Comparison of ENCODE assay signal across 8 cellular contexts in genomic region chr14:100065161-100065871, GRCh38. TPM values are rescaled to one million over a fixed set of nuclear protein-coding genes. Genes with fewer than 3 reads are reported as not detected.
A peak's percentile ranks its signal among the peaks of the same experiment; 100 is the strongest.
DNase-seq lines count a peak whose midpoint lies in the region; ATAC-seq and TF ChIP-seq lines count a peak whose summit lies in the region.

A gene with protein sequence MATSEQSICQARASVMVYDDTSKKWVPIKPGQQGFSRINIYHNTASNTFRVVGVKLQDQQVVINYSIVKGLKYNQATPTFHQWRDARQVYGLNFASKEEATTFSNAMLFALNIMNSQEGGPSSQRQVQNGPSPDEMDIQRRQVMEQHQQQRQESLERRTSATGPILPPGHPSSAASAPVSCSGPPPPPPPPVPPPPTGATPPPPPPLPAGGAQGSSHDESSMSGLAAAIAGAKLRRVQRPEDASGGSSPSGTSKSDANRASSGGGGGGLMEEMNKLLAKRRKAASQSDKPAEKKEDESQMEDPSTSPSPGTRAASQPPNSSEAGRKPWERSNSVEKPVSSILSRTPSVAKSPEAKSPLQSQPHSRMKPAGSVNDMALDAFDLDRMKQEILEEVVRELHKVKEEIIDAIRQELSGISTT (plus strand): TSS chr14:100065422. CDS start chr14:100065501, 79 bp downstream.

- no peak within 1 kb of the TSS for H2BK5ac ChIP-seq in H9 (ENCODE audit: insufficient read length, low read length)

- H3K4me1 Mint-ChIP-seq in H9 = peaks cover 4 to 12% of the 10 kb centered on the region in 2 experiments; a peak in 3 of 4 replicates

- H3K23me2 ChIP-seq in H9 (ENCODE audit: insufficient read length, low read depth, low read length, poor library complexity, severe bottlenecking) = no peaks in the 10 kb centered on the region

- no peak within 1 kb of the TSS for H2BK20ac ChIP-seq in H9 (ENCODE audit: low read depth, low read length, poor library complexity, severe bottlenecking)

- H3K9me3 Mint-ChIP-seq in H9 = no peaks in the 10 kb centered on the region

- H3K79me2 ChIP-seq in H9 (ENCODE audit: insufficient read depth, low read length) = no peaks in the 10 kb centered on the region

- H4K8ac ChIP-seq in H9 (replicated peaks; ENCODE audit: insufficient read length, low read depth, low read length) = no peak within 1 kb of the TSS

- H3K9ac ChIP-seq in H9 (ENCODE audit: extremely low read depth, insufficient read length, low read length) = no peak within 1 kb of the TSS

- intact Hi-C loops in heart left ventricle (cut with DNase I) = no loop called here

- no peaks in the 10 kb centered on the region for H3K4me1 ChIP-seq in H9 (ENCODE audit: insufficient read depth, low read length)
- peaks cover 0 to 83% (median 21%) of the 10 kb centered on the region in 12 donors for H3K4me1 ChIP-seq in heart left ventricle
- no peaks in the 10 kb centered on the region; the same call in 1 of the 2 replicates for H3K4me1 ChIP-seq in BE2C

- H3K27ac ChIP-seq in H9 (ENCODE audit: insufficient read length, low read depth, low read length) (no peak within 1 kb of the TSS), heart left ventricle (peak within 1 kb of the TSS in 6 of 12 donors; percentile 21 to 93 (median 34))

- H3K4me2 ChIP-seq in H9 (ENCODE audit: insufficient read depth, insufficient read length, low read length) = no peak within 1 kb of the TSS

- no peaks in the 10 kb centered on the region for H3K79me1 ChIP-seq in H9 (ENCODE audit: insufficient read depth, low read depth, low read length, poor library complexity, severe bottlenecking)

- no peak within 1 kb of the TSS for H3K14ac ChIP-seq in H9 (ENCODE audit: insufficient read depth, low read length)

- no peak within 1 kb of the TSS for H3T11ph ChIP-seq in H9 (ENCODE audit: low read length)

- H2AK5ac ChIP-seq in H9 (ENCODE audit: insufficient read length, low read length) = no peak within 1 kb of the TSS

- peak in 3 of 4 donors; percentile 38 to 55 (median 54) for ATAC-seq in heart left ventricle
- no peak for ATAC-seq in HG02970 (IDR thresholded peaks at IDR 0.05; ENCODE audit: low FRiP score, unreplicated experiment)

- H3K4me3 ChIP-seq in GM12865 (ENCODE audit: low read depth, low read length) (peak within 1 kb of the TSS; percentile 68), heart left ventricle (peak within 1 kb of the TSS in 6 of 12 donors; percentile 5 to 56 (median 22)), BE2C (ENCODE audit: low read depth, low read length) (no peak within 1 kb of the TSS)

- no peaks in the 10 kb centered on the region for H3K27me3 Mint-ChIP-seq in H9 (ENCODE audit: low read depth)

- no peaks in the 10 kb centered on the region for H3K36me3 ChIP-seq in heart left ventricle
- no peaks in the 10 kb centered on the region for H3K36me3 ChIP-seq in BE2C

- H3K4me3 Mint-ChIP-seq in H9 = no peak within 1 kb of the TSS

- H2BK120ac ChIP-seq in H9 (ENCODE audit: low read depth, low read length, poor library complexity, severe bottlenecking) = no peak within 1 kb of the TSS

- no peak within 1 kb of the TSS for H2AFZ ChIP-seq in H9 (ENCODE audit: low read length)

- WGBS in H9 (ENCODE audit: extremely low coverage, insufficient read length, low lambda C conversion rate) = no CpG with 5 or more reads among the region's 6 CpGs
- WGBS in heart left ventricle, 4 donors = 70 to 82% (median 75%) methylated on average over 6 of the region's 6 CpGs

- H2BK15ac ChIP-seq in H9 (ENCODE audit: low read depth, low read length) = no peak within 1 kb of the TSS

- peak within 1 kb of the TSS in 2 of 3 experiments; percentile 40 to 82; a peak in 1 of 7 replicates for H3K27ac Mint-ChIP-seq in H9

- H3K56ac ChIP-seq in H9 (ENCODE audit: insufficient read length, low read depth, low read length) = no peak within 1 kb of the TSS

- no peak within 1 kb of the TSS for H3K4ac ChIP-seq in H9 (ENCODE audit: low read depth, low read length)

- TF ChIP-seq POLR2A in heart left ventricle (IDR thresholded peaks at IDR 0.05) = no peak

- TF ChIP-seq CTCF in GM12865 (IDR thresholded peaks at IDR 0.05; ENCODE audit: insufficient read depth, low read depth, low read length, missing control alignments) = peak; percentile 6
- no peak for TF ChIP-seq CTCF in H9 (conservative IDR thresholded peaks at IDR 0.05)
- TF ChIP-seq CTCF in heart left ventricle (IDR thresholded peaks at IDR 0.05) = no peak
- no peak for TF ChIP-seq CTCF in BE2C (IDR thresholded peaks at IDR 0.05; ENCODE audit: low read depth, low read length)

- H3K27me3 ChIP-seq in H9 (ENCODE audit: insufficient read depth, low read length) (no peaks in the 10 kb centered on the region), heart left ventricle (no peaks in the 10 kb centered on the region), BE2C (no peaks in the 10 kb centered on the region)

- no peaks in the 10 kb centered on the region; a peak in 1 of 7 replicates for H3K36me3 Mint-ChIP-seq in H9 (ENCODE audit: insufficient read depth in 1 of 3, low read depth in 3 of 3)

- H3K9me3 ChIP-seq in H9 (ENCODE audit: control insufficient read depth, low read depth, low read length) (no peaks in the 10 kb centered on the region), heart left ventricle (no peaks in the 10 kb centered on the region), BE2C (no peaks in the 10 kb centered on the region)

- H3K23ac ChIP-seq in H9 (ENCODE audit: insufficient read length, low read depth, low read length) = no peak within 1 kb of the TSS

- no peaks in the 10 kb centered on the region for H4K20me1 ChIP-seq in H9 (ENCODE audit: control insufficient read depth, insufficient read depth, insufficient read length)

- no peak within 1 kb of the TSS for H4K5ac ChIP-seq in H9 (ENCODE audit: insufficient read length, low read depth, low read length)

- no peak within 1 kb of the TSS for H3K18ac ChIP-seq in H9 (ENCODE audit: insufficient read length, low read depth, low read length)

- DNase-seq in GM12865 (ENCODE audit: low read depth) (peak; percentile 92), H9 (no peak), NCI-H460 (ENCODE audit: extremely low read depth, low read depth) (no peak), heart left ventricle (peak in 3 of 5 donors; percentile 46 to 71 (median 59)), BE2C (no peak)
- DNase-seq in activated T-cell treated with anti-CD3 and anti-CD28 coated beads, Interleukin-2, amount 50 U/mL, for 48 hours = peak; percentile 89 to 90
- peak; percentile 91 for DNase-seq in stimulated activated CD4-positive, alpha-beta T cell treated with anti-CD3 and anti-CD28 coated beads, Interleukin-15, amount 100 ng/mL, for 24 hours

- H2BK12ac ChIP-seq in H9 (ENCODE audit: insufficient read length, low read depth, low read length) = no peak within 1 kb of the TSS

- no peak within 1 kb of the TSS for H4K91ac ChIP-seq in H9 (ENCODE audit: insufficient read length, low read depth, low read length)

RNA-seq across cellular contexts. Expression of the gene that starts here (rescaled TPM):
- total RNA-seq in H9 (2021) (53.2 and 55.1 TPM in 2 replicates), heart left ventricle (100 to 1,000 TPM in 1 of 9 donors, 10 to 100 TPM in 8; 31.7 to 116 (median 41.0) TPM)
- total RNA-seq in NCI-H460 (2014; rRNA removed; shearing (Covaris generic)) = 22.9 and 23.4 TPM in 2 replicates
- polyA plus RNA-seq in NCI-H460 (2014; cell fraction: nucleus; rRNA removed) = 61.0 and 200 TPM in 2 replicates
- polyA plus RNA-seq in heart left ventricle = 10 to 100 TPM; 23.8 to 33.5 TPM
- 190 TPM for polyA plus RNA-seq in BE2C (2012; ENCODE audit: insufficient read depth, insufficient read length, low read depth)

Comparison
In these comparisons a context has a peak if more than half of its experiments do, and no peak if none do; other contexts are left out.
1. DNase-seq: peak in GM12865 (single experiment), activated T-cell treated with anti-CD3 and anti-CD28 coated beads, Interleukin-2, amount 50 U/mL, for 48 hours (2 of 2), heart left ventricle (3 of 5) and stimulated activated CD4-positive, alpha-beta T cell treated with anti-CD3 and anti-CD28 coated beads, Interleukin-15, amount 100 ng/mL, for 24 hours (single experiment); none in H9 (single experiment), NCI-H460 (single experiment) and BE2C (single experiment).